In genomic region chr15:49169880-49170597, GRCh38 we compare ENCODE assay signal across 1 cellular context.
TF ChIP-seq lines count a peak whose summit lies in the region.

GALK2 (plus strand) TSS chr15:49170247; CDS start chr15:49170323, 76 bp downstream.

TF ChIP-seq in HepG2, 621 proteins besides CTCF, POLR2A, EP300 and RAD21 (continued from another document and continues in another):
- TF ChIP-seq ZNF580 (CRISPR knock-in tag; IDR thresholded peaks at IDR 0.05; ENCODE audit: borderline replicate concordance, low read depth) (peak; percentile 76; the same call in 1 of the 2 replicates), SAP130 (CRISPR knock-in tag; IDR thresholded peaks at IDR 0.05; ENCODE audit: low read depth) (peak; percentile 87), HMGXB3 (CRISPR knock-in tag; IDR thresholded peaks at IDR 0.05; ENCODE audit: borderline replicate concordance) (peak; percentile 83), HHEX (CRISPR knock-in tag; IDR thresholded peaks at IDR 0.05) (no peak), ATAD3A (CRISPR knock-in tag; IDR thresholded peaks at IDR 0.05) (no peak), JUN (CRISPR knock-in tag; IDR thresholded peaks at IDR 0.05) (0 out of 2 replicates have a peak, but pooled peaks have one; percentile 21), MLXIP (CRISPR knock-in tag; IDR thresholded peaks at IDR 0.05; ENCODE audit: borderline replicate concordance) (no peak), SP140L (CRISPR knock-in tag; IDR thresholded peaks at IDR 0.05; ENCODE audit: borderline replicate concordance) (no peak), ZNF367 (CRISPR knock-in tag; IDR thresholded peaks at IDR 0.05; ENCODE audit: borderline replicate concordance) (no peak), MTA1 (CRISPR knock-in tag; IDR thresholded peaks at IDR 0.05; ENCODE audit: borderline replicate concordance) (peak; percentile 73; the same call in 1 of the 2 replicates), ZNF784 (CRISPR knock-in tag; IDR thresholded peaks at IDR 0.05; ENCODE audit: borderline replicate concordance) (no peak; the same call in 1 of the 2 replicates), NFIB (CRISPR knock-in tag; IDR thresholded peaks at IDR 0.05; ENCODE audit: borderline replicate concordance) (no peak), SMAD3 (CRISPR knock-in tag; IDR thresholded peaks at IDR 0.05) (0 out of 2 replicates have a peak, but pooled peaks have one; percentile 59), HNRNPL (IDR thresholded peaks at IDR 0.05; ENCODE audit: low read depth, low read length) (no peak), FUBP1 (CRISPR knock-in tag; IDR thresholded peaks at IDR 0.05; ENCODE audit: borderline replicate concordance) (no peak), ZBTB46 (CRISPR knock-in tag; IDR thresholded peaks at IDR 0.05; ENCODE audit: borderline replicate concordance) (no peak), ZNF737 (CRISPR knock-in tag; IDR thresholded peaks at IDR 0.05; ENCODE audit: borderline replicate concordance) (no peak), HDAC2 (CRISPR knock-in tag; IDR thresholded peaks at IDR 0.05) (peak; percentile 65), EZH2 (conservative IDR thresholded peaks at IDR 0.05; ENCODE audit: low read depth, low read length) (no peak), ZNF235 (CRISPR knock-in tag; IDR thresholded peaks at IDR 0.05; ENCODE audit: borderline replicate concordance) (no peak), ZNF121 (CRISPR knock-in tag; IDR thresholded peaks at IDR 0.05) (no peak), NRL (CRISPR knock-in tag; IDR thresholded peaks at IDR 0.05; ENCODE audit: borderline replicate concordance) (peak; percentile 62; the same call in 1 of the 2 replicates), ZBTB37 (CRISPR knock-in tag; IDR thresholded peaks at IDR 0.05) (no peak), KDM6A (CRISPR knock-in tag; IDR thresholded peaks at IDR 0.05; ENCODE audit: low read depth) (no peak), ZEB1 (IDR thresholded peaks at IDR 0.05; ENCODE audit: insufficient replicate concordance, low read depth) (no peak), ZNF589 (CRISPR knock-in tag; conservative IDR thresholded peaks at IDR 0.05) (no peak), HNF4A (CRISPR knock-in tag; IDR thresholded peaks at IDR 0.05) (peak; percentile 26; the same call in 1 of the 2 replicates), MIXL1 (CRISPR knock-in tag; IDR thresholded peaks at IDR 0.05) (peak; percentile 72), BCL3 (CRISPR knock-in tag; IDR thresholded peaks at IDR 0.05) (no peak), MYC (CRISPR knock-in tag; IDR thresholded peaks at IDR 0.05; ENCODE audit: borderline replicate concordance) (peak; percentile 81), ZGPAT (CRISPR knock-in tag; IDR thresholded peaks at IDR 0.05) (peak; percentile 68), SIN3B (IDR thresholded peaks at IDR 0.05; ENCODE audit: low read length) (no peak), TFAP4 (IDR thresholded peaks at IDR 0.05; ENCODE audit: borderline replicate concordance, low read depth) (no peak), ZFY (CRISPR knock-in tag; IDR thresholded peaks at IDR 0.05) (peak; percentile 62), PBX3 (CRISPR knock-in tag; IDR thresholded peaks at IDR 0.05; ENCODE audit: borderline replicate concordance) (no peak), ZNF619 (CRISPR knock-in tag; IDR thresholded peaks at IDR 0.05) (0 out of 2 replicates have a peak, but pooled peaks have one; percentile 28), ZNF20 (CRISPR knock-in tag; IDR thresholded peaks at IDR 0.05) (no peak), ZNF615 (CRISPR knock-in tag; IDR thresholded peaks at IDR 0.05; ENCODE audit: borderline replicate concordance) (no peak), MXD1 (CRISPR knock-in tag; IDR thresholded peaks at IDR 0.05) (peak; percentile 83), FOXM1 (CRISPR knock-in tag; IDR thresholded peaks at IDR 0.05) (no peak), ZNF644 (CRISPR knock-in tag; IDR thresholded peaks at IDR 0.05; ENCODE audit: low read depth) (no peak), ZBTB38 (CRISPR knock-in tag; IDR thresholded peaks at IDR 0.05) (peak; percentile 45; the same call in 1 of the 2 replicates), ZNF224 (CRISPR knock-in tag; IDR thresholded peaks at IDR 0.05) (no peak)
